Comparison of ENCODE assay signal across 1 cellular context in genomic region chr4:152817331-152817730, GRCh38.
TF ChIP-seq lines count a peak whose summit lies in the region.

No MANE protein-coding gene starts in this region.

TF ChIP-seq in HepG2, 621 proteins besides CTCF, POLR2A, EP300 and RAD21:
- TF ChIP-seq TCF7L2 (IDR thresholded peaks at IDR 0.05; ENCODE audit: low read depth, low read length) (no peak), JUND (CRISPR knock-in tag; IDR thresholded peaks at IDR 0.05) (no peak), ZNF652 (CRISPR knock-in tag; IDR thresholded peaks at IDR 0.05; ENCODE audit: borderline replicate concordance, low read depth) (no peak), KLF11 (CRISPR knock-in tag; IDR thresholded peaks at IDR 0.05) (no peak), FOXO1 (CRISPR knock-in tag; IDR thresholded peaks at IDR 0.05) (no peak), GATA4 (IDR thresholded peaks at IDR 0.05; ENCODE audit: borderline replicate concordance, low read depth) (no peak), CEBPB (IDR thresholded peaks at IDR 0.05; ENCODE audit: borderline replicate concordance, low read depth, low read length) (no peak), ZNF615 (CRISPR knock-in tag; IDR thresholded peaks at IDR 0.05; ENCODE audit: borderline replicate concordance) (no peak), NR2F6 (IDR thresholded peaks at IDR 0.05) (no peak), NR2F6 (CRISPR knock-in tag; IDR thresholded peaks at IDR 0.05) (no peak), HDAC1 (CRISPR knock-in tag; IDR thresholded peaks at IDR 0.05) (no peak), POGZ (CRISPR knock-in tag; IDR thresholded peaks at IDR 0.05) (no peak), ZNF674 (CRISPR knock-in tag; IDR thresholded peaks at IDR 0.05; ENCODE audit: low read depth) (no peak), NFKBIZ (CRISPR knock-in tag; IDR thresholded peaks at IDR 0.05) (no peak), SMAD9 (CRISPR knock-in tag; IDR thresholded peaks at IDR 0.05) (no peak), BORCS8-MEF2B (CRISPR knock-in tag; IDR thresholded peaks at IDR 0.05) (no peak), ZEB1 (IDR thresholded peaks at IDR 0.05; ENCODE audit: insufficient replicate concordance, low read depth) (no peak), NR2F2 (IDR thresholded peaks at IDR 0.05; ENCODE audit: borderline replicate concordance, low read depth) (no peak)
- TF ChIP-seq, protein P1, sequence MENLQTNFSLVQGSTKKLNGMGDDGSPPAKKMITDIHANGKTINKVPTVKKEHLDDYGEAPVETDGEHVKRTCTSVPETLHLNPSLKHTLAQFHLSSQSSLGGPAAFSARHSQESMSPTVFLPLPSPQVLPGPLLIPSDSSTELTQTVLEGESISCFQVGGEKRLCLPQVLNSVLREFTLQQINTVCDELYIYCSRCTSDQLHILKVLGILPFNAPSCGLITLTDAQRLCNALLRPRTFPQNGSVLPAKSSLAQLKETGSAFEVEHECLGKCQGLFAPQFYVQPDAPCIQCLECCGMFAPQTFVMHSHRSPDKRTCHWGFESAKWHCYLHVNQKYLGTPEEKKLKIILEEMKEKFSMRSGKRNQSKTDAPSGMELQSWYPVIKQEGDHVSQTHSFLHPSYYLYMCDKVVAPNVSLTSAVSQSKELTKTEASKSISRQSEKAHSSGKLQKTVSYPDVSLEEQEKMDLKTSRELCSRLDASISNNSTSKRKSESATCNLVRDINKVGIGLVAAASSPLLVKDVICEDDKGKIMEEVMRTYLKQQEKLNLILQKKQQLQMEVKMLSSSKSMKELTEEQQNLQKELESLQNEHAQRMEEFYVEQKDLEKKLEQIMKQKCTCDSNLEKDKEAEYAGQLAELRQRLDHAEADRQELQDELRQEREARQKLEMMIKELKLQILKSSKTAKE (CRISPR knock-in tag; IDR thresholded peaks at IDR 0.05; ENCODE audit: borderline replicate concordance): no peak
